Comparison of ENCODE assay signal across 2 cellular contexts in genomic region chr11:56380120-56380519, GRCh38.
A peak's percentile ranks its signal among the peaks of the same experiment; 100 is the strongest.
TF ChIP-seq lines count a peak whose summit lies in the region.

No MANE protein-coding gene starts in this region.

TF ChIP-seq in HepG2, 621 proteins besides CTCF, POLR2A, EP300 and RAD21:
- TF ChIP-seq CEBPB (IDR thresholded peaks at IDR 0.05; ENCODE audit: borderline replicate concordance, low read depth, low read length), result peak; percentile 49; the same call in 1 of the 2 replicates
- TF ChIP-seq HDAC2 (CRISPR knock-in tag; IDR thresholded peaks at IDR 0.05), result no peak

TF ChIP-seq in H1, 55 proteins besides CTCF, POLR2A, EP300 and RAD21:
- no peak for TF ChIP-seq CHD2 (IDR thresholded peaks at IDR 0.05; ENCODE audit: low read length)
- TF ChIP-seq CEBPB (IDR thresholded peaks at IDR 0.05; ENCODE audit: low read depth, low read length), result peak; percentile 83; the same call in 1 of the 2 replicates
